8 cellular contexts compared by ENCODE assay signal in the genomic region with DNA sequence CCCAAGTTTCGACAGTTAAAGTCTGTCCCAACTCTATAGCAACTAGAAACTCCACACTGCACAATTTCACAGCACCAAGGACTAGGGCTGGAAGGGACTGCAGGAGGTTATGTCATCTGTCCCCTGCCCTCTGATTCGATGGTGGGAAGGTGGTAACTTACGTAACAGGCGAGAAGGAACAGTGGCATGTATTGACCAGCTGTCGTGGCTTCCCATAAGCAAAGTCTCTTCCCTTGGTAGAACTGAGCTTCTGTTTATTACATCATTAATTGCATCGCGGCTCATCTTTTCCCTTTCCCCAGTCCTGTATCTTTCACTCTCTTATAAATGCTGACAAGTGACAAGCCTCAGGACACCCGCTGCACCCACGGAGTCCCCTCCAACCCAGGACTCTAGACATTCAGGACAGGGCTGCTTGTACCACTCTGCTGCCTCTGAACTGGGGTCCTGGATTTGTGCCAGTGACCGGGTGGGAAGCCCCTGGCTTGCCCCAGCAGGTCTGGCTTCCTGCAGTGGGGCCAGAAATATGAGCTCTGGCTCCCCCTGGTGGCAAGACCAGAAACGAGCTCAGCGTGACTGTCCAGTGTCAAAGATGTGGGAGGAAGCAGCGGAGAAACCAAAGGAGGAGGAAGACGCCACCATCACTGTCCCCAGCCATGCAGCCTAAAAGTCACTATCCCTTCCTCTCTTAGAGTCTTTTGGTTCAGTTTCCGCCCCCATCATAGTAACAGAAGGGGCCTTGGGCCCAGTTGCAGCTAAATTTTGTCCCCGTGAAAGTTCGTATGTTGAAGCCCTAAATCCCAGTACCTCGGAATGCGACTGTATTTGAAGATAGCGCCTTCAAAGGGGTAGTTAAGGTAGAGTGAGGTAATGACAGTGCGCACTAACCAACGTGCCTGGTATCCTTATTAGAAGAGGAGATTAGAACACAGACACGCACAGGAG.
A peak's percentile ranks its signal among the peaks of the same experiment; 100 is the strongest.
DNase-seq lines count a peak whose midpoint lies in the region; ATAC-seq and TF ChIP-seq lines count a peak whose summit lies in the region.

No MANE protein-coding gene starts in this region.

- no peaks in the 10 kb centered on the region for H3K9me3 ChIP-seq in SJSA1 (replicated peaks)
- no peaks in the 10 kb centered on the region for H3K9me3 ChIP-seq in sigmoid colon

- H3K36me3 ChIP-seq in SJSA1 = no peaks in the 10 kb centered on the region
- H3K36me3 ChIP-seq in sigmoid colon = no peaks in the 10 kb centered on the region

- no peaks in the 10 kb centered on the region for H3K4me1 ChIP-seq in SJSA1 (replicated peaks)
- H3K4me1 ChIP-seq in sigmoid colon = peaks cover 0 to 5% (median 0%) of the 10 kb centered on the region in 4 donors

- intact Hi-C loops in left cardiac atrium (cut with DNase I) = no loop called here
- intact Hi-C loops in sigmoid colon (cut with DNase I) = no loop called here

- TF ChIP-seq CTCF in sigmoid colon (IDR thresholded peaks at IDR 0.05) = peak; percentile 31 to 68 (median 63)

- TF ChIP-seq POLR2A in sigmoid colon (IDR thresholded peaks at IDR 0.05) = no peak

- H3K4me3 ChIP-seq in SJSA1 (no peak overlapping the region), sigmoid colon (no peak overlapping the region)

- TF ChIP-seq EP300 in sigmoid colon (IDR thresholded peaks at IDR 0.05) = no peak

- no peaks in the 10 kb centered on the region for H3K27me3 ChIP-seq in SJSA1 (replicated peaks)
- peaks cover 0 to 12% (median 0%) of the 10 kb centered on the region in 3 donors for H3K27me3 ChIP-seq in sigmoid colon

- no peak overlapping the region for H3K27ac ChIP-seq in SJSA1
- H3K27ac ChIP-seq in sigmoid colon = no peak overlapping the region

- DNase-seq in Daoy (ENCODE audit: low read depth) (peak; percentile 60), SJSA1 (ENCODE audit: low read depth in 1 of 2, low spot score in 2 of 2) (peak; percentile 63), left cardiac atrium (peak; percentile 56), sigmoid colon (peak; percentile 69), NCI-H774 (lab: John Stamatoyannopoulos, UW) (no peak)
- peak; percentile 51 for DNase-seq in activated naive CD4-positive, alpha-beta T cell treated with anti-CD3 and anti-CD28 coated beads, Interleukin-2, amount 50 U/mL, for 16 hours

- ATAC-seq in HG02938 (IDR thresholded peaks at IDR 0.05; ENCODE audit: unreplicated experiment) (peak; percentile 65), left cardiac atrium (peak; percentile 61 to 64), GM21737 (IDR thresholded peaks at IDR 0.05; ENCODE audit: unreplicated experiment) (no peak)

- 52% methylated on average over 23 of the region's 23 CpGs for WGBS in sigmoid colon, 2 donors
